Comparison of ENCODE assay signal across 20 cellular contexts in the genomic region with DNA sequence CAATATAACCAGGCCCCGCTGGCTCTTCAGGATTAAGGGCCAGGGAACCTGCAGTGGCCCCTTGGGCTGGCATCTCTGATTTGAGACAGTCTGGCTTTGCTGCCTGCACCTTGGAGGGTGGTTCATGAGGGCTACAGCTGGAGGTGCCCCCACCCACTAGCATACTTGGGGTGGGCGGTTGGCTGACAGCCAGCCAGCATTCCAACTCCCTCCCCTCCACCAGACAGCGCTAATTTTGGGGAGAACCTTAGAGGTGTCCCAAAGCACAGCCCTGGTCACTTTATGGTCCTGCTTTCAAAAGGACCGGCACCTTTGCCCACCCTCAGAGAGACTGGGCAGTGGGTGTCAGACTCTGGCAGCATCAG.
"Had no signal": no experiment of that assay in that cellular context is flagged by ENCODE, and none has a peak within 500 bp of the region (broad histone marks: within the 10 kb centered on the region; RNA-seq: fewer than 3 reads in every experiment).

No MANE protein-coding gene starts in this region.

- H3K4me3 Mint-ChIP-seq: activated T-cell treated with anti-CD3 and anti-CD28 coated beads, Interleukin-2, amount 50 U/mL, for 72 hours; immature natural killer cell; nephron progenitor cell; T-helper 1 cell treated with Interleukin-12 subunit alpha and Interleukin-12 subunit beta and Interleukin-4 antibody, amounts not matched to agents 30 μg/mL and 1 μg/mL, for 36 hours had no signal

- H3K4me3 ChIP-seq: coronary artery, esophagus muscularis mucosa, thyroid gland had no signal

- FAIRE-seq: endothelial cell of umbilical vein, urothelium cell line had no signal

- H3K36me3 Mint-ChIP-seq: activated naive CD4-positive, alpha-beta T cell treated with anti-CD3 and anti-CD28 coated beads, Interleukin-2, amount 50 U/mL, for 72 hours; immature natural killer cell had no signal

- H3K27ac ChIP-seq: coronary artery, esophagus muscularis mucosa, thyroid gland had no signal

- DNase-seq: activated CD4-positive, alpha-beta T cell treated with anti-CD3 and anti-CD28 coated beads for 1 hour; activated CD4-positive, alpha-beta T cell treated with anti-CD3 and anti-CD28 coated beads, Interleukin-2, amount 50 U/mL, for 4 hours; activated T-cell treated with anti-CD3 and anti-CD28 coated beads, Interleukin-2, amount 50 U/mL, for 72 hours; amniotic stem cell; central memory CD4-positive, alpha-beta T cell; effector CD4-positive, alpha-beta T cell; immature natural killer cell; kidney glomerular epithelial cell; mesenchymal stem cell; nucleus accumbens; stimulated activated CD4-positive, alpha-beta T cell treated with anti-CD3 and anti-CD28 coated beads, Interleukin-2, amount 100 ng/mL, for 24 hours; stimulated activated naive CD4-positive, alpha-beta T cell treated with Interleukin-2 at 50 U/mL for 16 hours; thyroid gland had no signal

- H3K4me1 Mint-ChIP-seq: immature natural killer cell had no signal

- ATAC-seq: activated naive CD4-positive, alpha-beta T cell treated with anti-CD3 and anti-CD28 coated beads, Interleukin-2, amount 50 U/mL, for 72 hours; activated T-cell treated with anti-CD3 and anti-CD28 coated beads, Interleukin-2, amount 50 U/mL, for 72 hours had no signal

- H3K36me3 ChIP-seq: esophagus muscularis mucosa, thyroid gland had no signal

- H3K27ac Mint-ChIP-seq: activated T-cell treated with anti-CD3 and anti-CD28 coated beads, Interleukin-2, amount 50 U/mL, for 72 hours; immature natural killer cell; nephron progenitor cell; T-helper 1 cell treated with Interleukin-12 subunit alpha and Interleukin-12 subunit beta and Interleukin-4 antibody, amounts not matched to agents 30 μg/mL and 1 μg/mL, for 36 hours had no signal

- H3K4me1 ChIP-seq: thyroid gland had no signal

- H3K9me3 Mint-ChIP-seq: activated naive CD4-positive, alpha-beta T cell treated with anti-CD3 and anti-CD28 coated beads, Interleukin-2, amount 50 U/mL, for 72 hours; activated T-cell treated with anti-CD3 and anti-CD28 coated beads, Interleukin-2, amount 50 U/mL, for 72 hours; immature natural killer cell; nephron progenitor cell; T-helper 1 cell treated with Interleukin-12 subunit alpha and Interleukin-12 subunit beta and Interleukin-4 antibody, amounts not matched to agents 30 μg/mL and 1 μg/mL, for 36 hours had no signal

- H3K9me3 ChIP-seq: esophagus muscularis mucosa, thyroid gland had no signal

- H3K27me3 ChIP-seq: esophagus muscularis mucosa, thyroid gland had no signal
